In genomic region chr9:127505396-127506116, GRCh38 we compare ENCODE assay signal across 8 cellular contexts. TPM values are rescaled to one million over a fixed set of nuclear protein-coding genes. Genes with fewer than 3 reads are reported as not detected.
DNase-seq lines count a peak whose midpoint lies in the region; ATAC-seq and TF ChIP-seq lines count a peak whose summit lies in the region.

No MANE protein-coding gene starts in this region.

- no peak overlapping the region for H3K27ac ChIP-seq in CD8-positive, alpha-beta T cell (ENCODE audit: low read depth, low read length)

- DNase-seq in CD8-positive, alpha-beta T cell, result peak in 1 of 7 experiments; percentile 26
- peak; percentile 53 for DNase-seq in HK-2 (ENCODE audit: unreplicated experiment)
- peak; percentile 60 for DNase-seq in activated CD4-positive, alpha-beta T cell treated with anti-CD3 and anti-CD28 coated beads for 48 hours
- peak; percentile 32 for DNase-seq in fibroblast of mammary gland (ENCODE audit: low read depth)
- no peak for DNase-seq in sciatic nerve (ENCODE audit: low spot score)
- DNase-seq in NCI-H510A treated with DMSO at 0.1 percent for 48 hours (lab: John Stamatoyannopoulos, UW), result no peak
- no peak for DNase-seq in activated gamma-delta T cell (lab: John Stamatoyannopoulos, UW)

- H3K27ac Mint-ChIP-seq in CD8-positive, alpha-beta T cell, result no peak overlapping the region

- no peaks in the 10 kb centered on the region for H3K4me1 Mint-ChIP-seq in CD8-positive, alpha-beta T cell (ENCODE audit: low read depth)

- no peak overlapping the region for H3K4me3 ChIP-seq in CD8-positive, alpha-beta T cell (ENCODE audit: low read depth, low read length)
- H3K4me3 ChIP-seq in fibroblast of mammary gland (ENCODE audit: control insufficient read depth, low read depth, low read length), result no peak overlapping the region

- peak; percentile 42 for ATAC-seq in CD8-positive, alpha-beta T cell
- ATAC-seq in sciatic nerve, result peak; percentile 27
- ATAC-seq in GM18868 (IDR thresholded peaks at IDR 0.05; ENCODE audit: unreplicated experiment), result no peak

- TF ChIP-seq CTCF in CD8-positive, alpha-beta T cell (IDR thresholded peaks at IDR 0.05), result no peak
- peak; percentile 50 for TF ChIP-seq CTCF in fibroblast of mammary gland (conservative IDR thresholded peaks at IDR 0.05; ENCODE audit: control insufficient read depth, insufficient read depth, low read depth, low read length)

- no peaks in the 10 kb centered on the region for H3K9me3 Mint-ChIP-seq in CD8-positive, alpha-beta T cell

- CTCF ChIA-PET in CD8-positive, alpha-beta T cell (lab: Charles Lee), result interaction anchor here (1.3 to 5.0 kb wide), 7 partner anchors 15 to 417 kb away, joined by 4 to 106 read pairs (median 7); partner anchors contain the start of gene TOR2A

- no peaks in the 10 kb centered on the region for H3K36me3 ChIP-seq in CD8-positive, alpha-beta T cell (ENCODE audit: insufficient read depth, low read length)

- no peak overlapping the region for H3K4me3 Mint-ChIP-seq in CD8-positive, alpha-beta T cell

- H3K9me3 ChIP-seq in CD8-positive, alpha-beta T cell (ENCODE audit: low read length), result no peaks in the 10 kb centered on the region

- H3K36me3 Mint-ChIP-seq in CD8-positive, alpha-beta T cell, result peaks cover 13% of the 10 kb centered on the region

- H3K27me3 ChIP-seq in CD8-positive, alpha-beta T cell (ENCODE audit: insufficient read depth, low read length), result no peaks in the 10 kb centered on the region

- intact Hi-C loops in CD8-positive, alpha-beta T cell (cut with DNase I, micrococcal nuclease), result no loop called here
- intact Hi-C loops in sciatic nerve (cut with DNase I), result loop anchor here (1.0 to 10.0 kb wide), 2 partner anchors 80 to 229 kb away; partner anchors contain the start of gene TOR2A

- POLR2A ChIA-PET in CD8-positive, alpha-beta T cell (lab: Charles Lee), result no interaction called here

- no peaks in the 10 kb centered on the region for H3K27me3 Mint-ChIP-seq in CD8-positive, alpha-beta T cell (ENCODE audit: low read depth)

- H3K4me1 ChIP-seq in CD8-positive, alpha-beta T cell (ENCODE audit: insufficient read depth, low read length), result no peaks in the 10 kb centered on the region

RNA-seq across cellular contexts. Expression of gene LRSAM1, which starts 54.2 kb away (rescaled TPM):
- total RNA-seq in CD8-positive, alpha-beta T cell, result 10 to 100 TPM; 11.7 to 14.0 TPM
- 27.0 TPM for total RNA-seq in sciatic nerve

RNA-seq across cellular contexts. Expression of gene RPL12, which starts 54.4 kb away (rescaled TPM):
- total RNA-seq in CD8-positive, alpha-beta T cell, result 1,000 to 10,000 TPM; 1,908 to 1,959 TPM
- total RNA-seq in sciatic nerve, result 894 TPM

Comparison
In these comparisons a context has a peak if more than half of its experiments do, and no peak if none do; other contexts are left out.
1. DNase-seq: peak in HK-2 (single experiment), activated CD4-positive, alpha-beta T cell treated with anti-CD3 and anti-CD28 coated beads for 48 hours (single experiment) and fibroblast of mammary gland (single experiment); none in sciatic nerve (single experiment), NCI-H510A treated with DMSO at 0.1 percent for 48 hours (single experiment) and activated gamma-delta T cell (single experiment).